Comparison of ENCODE assay signal across 1 cellular context in the genomic region with DNA sequence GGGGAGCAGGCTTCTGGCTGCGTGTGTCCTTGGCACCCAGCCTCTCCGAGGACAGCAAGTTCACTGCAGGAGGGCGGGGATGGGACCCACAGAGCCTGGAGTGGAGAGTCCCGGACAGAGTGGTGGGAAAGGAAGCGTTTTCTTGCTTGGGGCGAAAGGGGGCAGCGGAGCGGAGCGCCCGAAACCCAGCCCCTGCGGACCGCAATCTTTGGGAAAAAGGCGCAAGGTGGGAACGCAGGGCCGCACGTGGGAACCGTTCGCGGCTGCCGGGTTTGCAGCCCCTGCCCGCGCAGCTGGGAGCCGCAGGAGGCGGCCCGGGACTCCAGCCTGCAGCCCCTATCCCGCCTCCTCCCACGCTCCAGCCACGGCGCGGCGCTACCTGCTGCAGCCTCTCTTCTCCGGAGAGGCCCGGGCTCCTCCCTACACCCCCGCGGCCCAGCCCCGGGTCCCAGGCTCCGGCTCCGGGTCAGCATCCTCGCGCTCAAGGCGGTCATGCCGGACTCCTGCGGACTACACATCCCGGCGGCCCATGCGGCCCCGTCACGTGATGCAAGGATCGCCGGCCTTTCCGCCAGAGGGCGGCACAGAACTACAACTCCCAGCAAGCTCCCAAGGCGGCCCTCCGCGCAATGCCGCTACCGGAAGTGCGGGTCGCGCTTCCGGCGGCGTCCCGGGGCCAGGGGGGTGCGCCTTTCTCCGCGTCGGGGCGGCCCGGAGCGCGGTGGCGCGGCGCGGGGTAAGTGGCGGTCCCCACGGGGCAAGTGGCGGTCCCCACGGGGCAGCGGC.
TF ChIP-seq lines count a peak whose summit lies in the region.

A gene (minus strand): TSS at position 505 of the 786 bp plus-strand sequence. CDS start 11 bp downstream, at position 494.
A gene (plus strand): TSS at position 656 of the 786 bp plus-strand sequence. CDS start 631 bp downstream, outside the sequence.

TF ChIP-seq in K562, 482 proteins besides CTCF, POLR2A, EP300 and RAD21 (continued from another document and continues in another):
- TF ChIP-seq KAT7 (CRISPR knock-in tag; IDR thresholded peaks at IDR 0.05; ENCODE audit: borderline replicate concordance): peak; percentile 83
- TF ChIP-seq HCFC1 (IDR thresholded peaks at IDR 0.05; ENCODE audit: low read depth, low read length): peak; percentile 100
- TF ChIP-seq, protein P1, sequence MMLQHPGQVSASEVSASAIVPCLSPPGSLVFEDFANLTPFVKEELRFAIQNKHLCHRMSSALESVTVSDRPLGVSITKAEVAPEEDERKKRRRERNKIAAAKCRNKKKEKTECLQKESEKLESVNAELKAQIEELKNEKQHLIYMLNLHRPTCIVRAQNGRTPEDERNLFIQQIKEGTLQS (IDR thresholded peaks at IDR 0.05): peak; percentile 47; the same call in 1 of the 2 replicates
- TF ChIP-seq, protein P1 (CRISPR knock-in tag; conservative IDR thresholded peaks at IDR 0.05): no peak
- TF ChIP-seq ELF1 (tag; IDR thresholded peaks at IDR 0.05): peak; percentile 93
- TF ChIP-seq GABPA (tag; conservative IDR thresholded peaks at IDR 0.05; ENCODE audit: low read depth): peak; percentile 99
- TF ChIP-seq, protein P2, sequence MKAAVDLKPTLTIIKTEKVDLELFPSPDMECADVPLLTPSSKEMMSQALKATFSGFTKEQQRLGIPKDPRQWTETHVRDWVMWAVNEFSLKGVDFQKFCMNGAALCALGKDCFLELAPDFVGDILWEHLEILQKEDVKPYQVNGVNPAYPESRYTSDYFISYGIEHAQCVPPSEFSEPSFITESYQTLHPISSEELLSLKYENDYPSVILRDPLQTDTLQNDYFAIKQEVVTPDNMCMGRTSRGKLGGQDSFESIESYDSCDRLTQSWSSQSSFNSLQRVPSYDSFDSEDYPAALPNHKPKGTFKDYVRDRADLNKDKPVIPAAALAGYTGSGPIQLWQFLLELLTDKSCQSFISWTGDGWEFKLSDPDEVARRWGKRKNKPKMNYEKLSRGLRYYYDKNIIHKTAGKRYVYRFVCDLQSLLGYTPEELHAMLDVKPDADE (conservative IDR thresholded peaks at IDR 0.05; ENCODE audit: control insufficient read depth, low read depth, low read length): peak; percentile 100
- TF ChIP-seq MBD2 (IDR thresholded peaks at IDR 0.05; ENCODE audit: borderline replicate concordance, low read depth): peak; percentile 95
- TF ChIP-seq, protein P3, sequence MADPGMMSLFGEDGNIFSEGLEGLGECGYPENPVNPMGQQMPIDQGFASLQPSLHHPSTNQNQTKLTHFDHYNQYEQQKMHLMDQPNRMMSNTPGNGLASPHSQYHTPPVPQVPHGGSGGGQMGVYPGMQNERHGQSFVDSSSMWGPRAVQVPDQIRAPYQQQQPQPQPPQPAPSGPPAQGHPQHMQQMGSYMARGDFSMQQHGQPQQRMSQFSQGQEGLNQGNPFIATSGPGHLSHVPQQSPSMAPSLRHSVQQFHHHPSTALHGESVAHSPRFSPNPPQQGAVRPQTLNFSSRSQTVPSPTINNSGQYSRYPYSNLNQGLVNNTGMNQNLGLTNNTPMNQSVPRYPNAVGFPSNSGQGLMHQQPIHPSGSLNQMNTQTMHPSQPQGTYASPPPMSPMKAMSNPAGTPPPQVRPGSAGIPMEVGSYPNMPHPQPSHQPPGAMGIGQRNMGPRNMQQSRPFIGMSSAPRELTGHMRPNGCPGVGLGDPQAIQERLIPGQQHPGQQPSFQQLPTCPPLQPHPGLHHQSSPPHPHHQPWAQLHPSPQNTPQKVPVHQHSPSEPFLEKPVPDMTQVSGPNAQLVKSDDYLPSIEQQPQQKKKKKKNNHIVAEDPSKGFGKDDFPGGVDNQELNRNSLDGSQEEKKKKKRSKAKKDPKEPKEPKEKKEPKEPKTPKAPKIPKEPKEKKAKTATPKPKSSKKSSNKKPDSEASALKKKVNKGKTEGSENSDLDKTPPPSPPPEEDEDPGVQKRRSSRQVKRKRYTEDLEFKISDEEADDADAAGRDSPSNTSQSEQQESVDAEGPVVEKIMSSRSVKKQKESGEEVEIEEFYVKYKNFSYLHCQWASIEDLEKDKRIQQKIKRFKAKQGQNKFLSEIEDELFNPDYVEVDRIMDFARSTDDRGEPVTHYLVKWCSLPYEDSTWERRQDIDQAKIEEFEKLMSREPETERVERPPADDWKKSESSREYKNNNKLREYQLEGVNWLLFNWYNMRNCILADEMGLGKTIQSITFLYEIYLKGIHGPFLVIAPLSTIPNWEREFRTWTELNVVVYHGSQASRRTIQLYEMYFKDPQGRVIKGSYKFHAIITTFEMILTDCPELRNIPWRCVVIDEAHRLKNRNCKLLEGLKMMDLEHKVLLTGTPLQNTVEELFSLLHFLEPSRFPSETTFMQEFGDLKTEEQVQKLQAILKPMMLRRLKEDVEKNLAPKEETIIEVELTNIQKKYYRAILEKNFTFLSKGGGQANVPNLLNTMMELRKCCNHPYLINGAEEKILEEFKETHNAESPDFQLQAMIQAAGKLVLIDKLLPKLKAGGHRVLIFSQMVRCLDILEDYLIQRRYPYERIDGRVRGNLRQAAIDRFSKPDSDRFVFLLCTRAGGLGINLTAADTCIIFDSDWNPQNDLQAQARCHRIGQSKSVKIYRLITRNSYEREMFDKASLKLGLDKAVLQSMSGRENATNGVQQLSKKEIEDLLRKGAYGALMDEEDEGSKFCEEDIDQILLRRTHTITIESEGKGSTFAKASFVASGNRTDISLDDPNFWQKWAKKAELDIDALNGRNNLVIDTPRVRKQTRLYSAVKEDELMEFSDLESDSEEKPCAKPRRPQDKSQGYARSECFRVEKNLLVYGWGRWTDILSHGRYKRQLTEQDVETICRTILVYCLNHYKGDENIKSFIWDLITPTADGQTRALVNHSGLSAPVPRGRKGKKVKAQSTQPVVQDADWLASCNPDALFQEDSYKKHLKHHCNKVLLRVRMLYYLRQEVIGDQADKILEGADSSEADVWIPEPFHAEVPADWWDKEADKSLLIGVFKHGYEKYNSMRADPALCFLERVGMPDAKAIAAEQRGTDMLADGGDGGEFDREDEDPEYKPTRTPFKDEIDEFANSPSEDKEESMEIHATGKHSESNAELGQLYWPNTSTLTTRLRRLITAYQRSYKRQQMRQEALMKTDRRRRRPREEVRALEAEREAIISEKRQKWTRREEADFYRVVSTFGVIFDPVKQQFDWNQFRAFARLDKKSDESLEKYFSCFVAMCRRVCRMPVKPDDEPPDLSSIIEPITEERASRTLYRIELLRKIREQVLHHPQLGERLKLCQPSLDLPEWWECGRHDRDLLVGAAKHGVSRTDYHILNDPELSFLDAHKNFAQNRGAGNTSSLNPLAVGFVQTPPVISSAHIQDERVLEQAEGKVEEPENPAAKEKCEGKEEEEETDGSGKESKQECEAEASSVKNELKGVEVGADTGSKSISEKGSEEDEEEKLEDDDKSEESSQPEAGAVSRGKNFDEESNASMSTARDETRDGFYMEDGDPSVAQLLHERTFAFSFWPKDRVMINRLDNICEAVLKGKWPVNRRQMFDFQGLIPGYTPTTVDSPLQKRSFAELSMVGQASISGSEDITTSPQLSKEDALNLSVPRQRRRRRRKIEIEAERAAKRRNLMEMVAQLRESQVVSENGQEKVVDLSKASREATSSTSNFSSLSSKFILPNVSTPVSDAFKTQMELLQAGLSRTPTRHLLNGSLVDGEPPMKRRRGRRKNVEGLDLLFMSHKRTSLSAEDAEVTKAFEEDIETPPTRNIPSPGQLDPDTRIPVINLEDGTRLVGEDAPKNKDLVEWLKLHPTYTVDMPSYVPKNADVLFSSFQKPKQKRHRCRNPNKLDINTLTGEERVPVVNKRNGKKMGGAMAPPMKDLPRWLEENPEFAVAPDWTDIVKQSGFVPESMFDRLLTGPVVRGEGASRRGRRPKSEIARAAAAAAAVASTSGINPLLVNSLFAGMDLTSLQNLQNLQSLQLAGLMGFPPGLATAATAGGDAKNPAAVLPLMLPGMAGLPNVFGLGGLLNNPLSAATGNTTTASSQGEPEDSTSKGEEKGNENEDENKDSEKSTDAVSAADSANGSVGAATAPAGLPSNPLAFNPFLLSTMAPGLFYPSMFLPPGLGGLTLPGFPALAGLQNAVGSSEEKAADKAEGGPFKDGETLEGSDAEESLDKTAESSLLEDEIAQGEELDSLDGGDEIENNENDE (IDR thresholded peaks at IDR 0.05; ENCODE audit: low read depth, low read length): no peak
- TF ChIP-seq CBFA2T2 (conservative IDR thresholded peaks at IDR 0.05): peak; percentile 92
- TF ChIP-seq NCOA6 (IDR thresholded peaks at IDR 0.05): no peak
- peak; percentile 72 for TF ChIP-seq RBFOX2 (IDR thresholded peaks at IDR 0.05; ENCODE audit: low read depth, low read length)
- no peak for TF ChIP-seq STAG1 (CRISPR knock-in tag; IDR thresholded peaks at IDR 0.05; ENCODE audit: borderline replicate concordance)
- TF ChIP-seq SAP30 (IDR thresholded peaks at IDR 0.05; ENCODE audit: borderline replicate concordance, insufficient read depth, low read depth, low read length, poor library complexity, severe bottlenecking): peak; percentile 35
- TF ChIP-seq, protein P4, sequence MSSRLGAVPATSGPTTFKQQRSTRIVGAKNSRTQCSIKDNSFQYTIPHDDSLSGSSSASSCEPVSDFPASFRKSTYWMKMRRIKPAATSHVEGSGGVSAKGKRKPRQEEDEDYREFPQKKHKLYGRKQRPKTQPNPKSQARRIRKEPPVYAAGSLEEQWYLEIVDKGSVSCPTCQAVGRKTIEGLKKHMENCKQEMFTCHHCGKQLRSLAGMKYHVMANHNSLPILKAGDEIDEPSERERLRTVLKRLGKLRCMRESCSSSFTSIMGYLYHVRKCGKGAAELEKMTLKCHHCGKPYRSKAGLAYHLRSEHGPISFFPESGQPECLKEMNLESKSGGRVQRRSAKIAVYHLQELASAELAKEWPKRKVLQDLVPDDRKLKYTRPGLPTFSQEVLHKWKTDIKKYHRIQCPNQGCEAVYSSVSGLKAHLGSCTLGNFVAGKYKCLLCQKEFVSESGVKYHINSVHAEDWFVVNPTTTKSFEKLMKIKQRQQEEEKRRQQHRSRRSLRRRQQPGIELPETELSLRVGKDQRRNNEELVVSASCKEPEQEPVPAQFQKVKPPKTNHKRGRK (tag; IDR thresholded peaks at IDR 0.05): no peak
- TF ChIP-seq RCOR1 (IDR thresholded peaks at IDR 0.05; ENCODE audit: borderline replicate concordance in 1 of 2, low read depth in 2 of 2, low read length in 2 of 2): peak in 1 of 2 experiments; percentile 38; a peak in 1 of 4 replicates
- 0 out of 2 replicates have a peak, but pooled peaks have one; percentile 68 for TF ChIP-seq DMBX1 (CRISPR knock-in tag; IDR thresholded peaks at IDR 0.05; ENCODE audit: borderline replicate concordance)
- TF ChIP-seq, protein P5, sequence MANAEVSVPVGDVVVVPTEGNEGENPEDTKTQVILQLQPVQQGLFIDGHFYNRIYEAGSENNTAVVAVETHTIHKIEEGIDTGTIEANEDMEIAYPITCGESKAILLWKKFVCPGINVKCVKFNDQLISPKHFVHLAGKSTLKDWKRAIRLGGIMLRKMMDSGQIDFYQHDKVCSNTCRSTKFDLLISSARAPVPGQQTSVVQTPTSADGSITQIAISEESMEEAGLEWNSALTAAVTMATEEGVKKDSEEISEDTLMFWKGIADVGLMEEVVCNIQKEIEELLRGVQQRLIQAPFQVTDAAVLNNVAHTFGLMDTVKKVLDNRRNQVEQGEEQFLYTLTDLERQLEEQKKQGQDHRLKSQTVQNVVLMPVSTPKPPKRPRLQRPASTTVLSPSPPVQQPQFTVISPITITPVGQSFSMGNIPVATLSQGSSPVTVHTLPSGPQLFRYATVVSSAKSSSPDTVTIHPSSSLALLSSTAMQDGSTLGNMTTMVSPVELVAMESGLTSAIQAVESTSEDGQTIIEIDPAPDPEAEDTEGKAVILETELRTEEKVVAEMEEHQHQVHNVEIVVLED (CRISPR knock-in tag; IDR thresholded peaks at IDR 0.05): peak; percentile 92
- 0 out of 2 replicates have a peak, but pooled peaks have one; percentile 5 for TF ChIP-seq SAFB (IDR thresholded peaks at IDR 0.05; ENCODE audit: borderline replicate concordance, low read depth, low read length)
- TF ChIP-seq JUND (IDR thresholded peaks at IDR 0.05; ENCODE audit: borderline replicate concordance, low read depth, low read length): peak; percentile 68; the same call in 1 of the 2 replicates
- no peak; the same call in 2 of the 3 replicates for TF ChIP-seq JUND (tag; IDR thresholded peaks at IDR 0.05; ENCODE audit: borderline replicate concordance, low read depth, low read length)
- TF ChIP-seq NRF1 (conservative IDR thresholded peaks at IDR 0.05 in 1 of 2, IDR thresholded peaks at IDR 0.05 in 1 of 2): peak; percentile 78 to 80
- TF ChIP-seq, protein P6, sequence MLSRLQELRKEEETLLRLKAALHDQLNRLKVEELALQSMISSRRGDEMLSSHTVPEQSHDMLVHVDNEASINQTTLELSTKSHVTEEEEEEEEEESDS (CRISPR knock-in tag; IDR thresholded peaks at IDR 0.05): no peak
- no peak for TF ChIP-seq COPS2 (conservative IDR thresholded peaks at IDR 0.05)
- TF ChIP-seq ZNF830 (CRISPR knock-in tag; IDR thresholded peaks at IDR 0.05): no peak
- TF ChIP-seq ZNF778 (CRISPR knock-in tag; IDR thresholded peaks at IDR 0.05): no peak
- peak; percentile 84 for TF ChIP-seq NR2C1 (IDR thresholded peaks at IDR 0.05)
- TF ChIP-seq NR2C1 (tag; IDR thresholded peaks at IDR 0.05): peak; percentile 93
- TF ChIP-seq SREBF1 (IDR thresholded peaks at IDR 0.05; ENCODE audit: borderline replicate concordance, low read depth, low read length): peak; percentile 67; the same call in 1 of the 2 replicates
- TF ChIP-seq, protein P7, sequence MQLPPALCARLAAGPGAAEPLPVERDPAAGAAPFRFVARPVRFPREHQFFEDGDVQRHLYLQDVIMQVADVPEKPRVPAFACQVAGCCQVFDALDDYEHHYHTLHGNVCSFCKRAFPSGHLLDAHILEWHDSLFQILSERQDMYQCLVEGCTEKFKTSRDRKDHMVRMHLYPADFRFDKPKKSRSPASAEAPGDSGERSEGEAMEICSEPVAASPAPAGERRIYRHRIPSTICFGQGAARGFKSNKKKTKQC (CRISPR knock-in tag; IDR thresholded peaks at IDR 0.05): peak; percentile 15; the same call in 1 of the 2 replicates
- TF ChIP-seq NFIX (CRISPR knock-in tag; IDR thresholded peaks at IDR 0.05; ENCODE audit: low read depth): no peak
- no peak for TF ChIP-seq BCOR (IDR thresholded peaks at IDR 0.05)
- peak; percentile 90; the same call in 1 of the 2 replicates for TF ChIP-seq SMAD3 (CRISPR knock-in tag; conservative IDR thresholded peaks at IDR 0.05)
- no peak for TF ChIP-seq ATF1 (CRISPR knock-in tag; IDR thresholded peaks at IDR 0.05)
- TF ChIP-seq ATF1 (tag; IDR thresholded peaks at IDR 0.05): peak; percentile 92
- TF ChIP-seq, protein P8, sequence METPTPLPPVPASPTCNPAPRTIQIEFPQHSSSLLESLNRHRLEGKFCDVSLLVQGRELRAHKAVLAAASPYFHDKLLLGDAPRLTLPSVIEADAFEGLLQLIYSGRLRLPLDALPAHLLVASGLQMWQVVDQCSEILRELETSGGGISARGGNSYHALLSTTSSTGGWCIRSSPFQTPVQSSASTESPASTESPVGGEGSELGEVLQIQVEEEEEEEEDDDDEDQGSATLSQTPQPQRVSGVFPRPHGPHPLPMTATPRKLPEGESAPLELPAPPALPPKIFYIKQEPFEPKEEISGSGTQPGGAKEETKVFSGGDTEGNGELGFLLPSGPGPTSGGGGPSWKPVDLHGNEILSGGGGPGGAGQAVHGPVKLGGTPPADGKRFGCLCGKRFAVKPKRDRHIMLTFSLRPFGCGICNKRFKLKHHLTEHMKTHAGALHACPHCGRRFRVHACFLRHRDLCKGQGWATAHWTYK (CRISPR knock-in tag; IDR thresholded peaks at IDR 0.05): peak; percentile 81; the same call in 1 of the 2 replicates
